In the genomic region with DNA sequence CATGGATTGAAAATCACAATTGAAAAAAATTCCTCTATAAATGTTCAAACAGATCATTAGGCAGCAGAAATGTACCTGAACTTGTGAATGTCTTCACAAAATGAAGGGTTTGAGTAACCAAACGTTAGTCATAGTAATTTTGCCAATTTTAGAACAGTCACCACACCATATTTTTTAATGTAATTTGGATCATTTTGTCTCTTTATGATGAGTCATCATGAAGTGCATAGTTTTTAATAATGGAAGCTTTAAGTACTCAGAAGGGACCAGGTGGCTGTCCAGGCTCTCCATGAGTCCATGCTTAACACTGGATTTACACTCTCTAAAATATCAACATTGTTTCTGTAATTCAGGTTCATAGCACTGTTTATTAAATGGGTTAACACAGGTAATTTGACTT, we compare ENCODE assay signal across 26 cellular contexts.
DNase-seq lines count a peak whose midpoint lies in the region; ATAC-seq, FAIRE-seq and TF ChIP-seq lines count a peak whose summit lies in the region.
"Had no signal": no experiment of that assay in that cellular context is flagged by ENCODE, and none has a peak within 500 bp of the region (broad histone marks: within the 10 kb centered on the region; RNA-seq: fewer than 3 reads in every experiment).

No MANE protein-coding gene starts in this region.

- no peaks in the 10 kb centered on the region for H4K20me1 ChIP-seq in GM23248 (ENCODE audit: insufficient read depth)
- H4K20me1 ChIP-seq in K562 (replicated peaks; ENCODE audit: control insufficient read depth, insufficient read depth, low read length): no peaks in the 10 kb centered on the region
- no peaks in the 10 kb centered on the region for H4K20me1 ChIP-seq in osteoblast (ENCODE audit: insufficient read depth, low read length)

- no peak for TF ChIP-seq CTCF in K562 (IDR thresholded peaks at IDR 0.05 in 2 of 3, conservative IDR thresholded peaks at IDR 0.05 in 1 of 3; ENCODE audit: insufficient read depth in 2 of 3, low read depth in 1 of 3, low read length in 3 of 3)
- no peak for TF ChIP-seq CTCF in osteoblast (IDR thresholded peaks at IDR 0.05; ENCODE audit: extremely low read depth, low read depth, low read length)
- TF ChIP-seq CTCF in GM10266 (IDR thresholded peaks at IDR 0.05; ENCODE audit: control insufficient read depth, insufficient read depth, low read depth, missing control alignments): no peak
- TF ChIP-seq CTCF in Caco-2 (IDR thresholded peaks at IDR 0.05; ENCODE audit: insufficient read depth in 1 of 2, low read depth in 1 of 2, low read length in 1 of 2, severe bottlenecking in 1 of 2, unreplicated experiment in 1 of 2): no peak
- no peak for TF ChIP-seq CTCF in GM13977 (IDR thresholded peaks at IDR 0.05; ENCODE audit: extremely low read depth, insufficient read depth, missing control alignments)

- POLR2A ChIA-PET in K562 (lab: Yijun Ruan, JAX) (interaction anchor here (0.5 kb wide), 1 partner anchor 9 kb away, joined by 3 read pairs; no protein-coding TSS in a partner anchor), Caco-2 (lab: Charles Lee) (no interaction called here)

- no peaks in the 10 kb centered on the region for H3K9me3 Mint-ChIP-seq in Caco-2 (ENCODE audit: unreplicated experiment)
- H3K9me3 Mint-ChIP-seq: activated naive CD8-positive, alpha-beta T cell treated with anti-CD3 and anti-CD28 coated beads, Interleukin-2, amount 50 U/mL, for 24 hours; effector memory CD8-positive, alpha-beta T cell; stimulated activated memory B cell treated with anti-CD40 and anti-IgM and Interleukin-4, amounts not matched to agents 10 μg/mL and 1 μg/mL and 100 μg/mL, for 72 hours had no signal

- no peak overlapping the region; the same call in 1 of the 2 replicates for H2AFZ ChIP-seq in GM23248
- H2AFZ ChIP-seq in K562 (ENCODE audit: low read depth, low read length): no peak overlapping the region
- H2AFZ ChIP-seq in osteoblast (ENCODE audit: low read length): no peak overlapping the region

- H3K4me3 ChIP-seq in GM23248 (no peak overlapping the region), K562 (no peak overlapping the region), osteoblast (ENCODE audit: insufficient read depth, low read length) (no peak overlapping the region), Caco-2 (ENCODE audit: low read depth, low read length) (no peak overlapping the region)
- H3K4me3 ChIP-seq: HAP-1, skin epidermis had no signal

- H3K79me2 ChIP-seq in GM23248 (ENCODE audit: insufficient read depth): no peaks in the 10 kb centered on the region
- H3K79me2 ChIP-seq in K562 (ENCODE audit: control insufficient read depth, insufficient read depth, low read length): no peaks in the 10 kb centered on the region
- no peaks in the 10 kb centered on the region for H3K79me2 ChIP-seq in osteoblast (ENCODE audit: insufficient read depth, low read length)

- FAIRE-seq in K562 (lab: Jason Lieb, UNC): no peak
- FAIRE-seq: frontal cortex had no signal

- ATAC-seq in K562: no peak
- ATAC-seq: activated CD4-positive, CD25-positive, alpha-beta regulatory T cell treated with anti-CD3 and anti-CD28 coated beads, Interleukin-2, amount 50 U/mL, for 24 hours; activated naive CD8-positive, alpha-beta T cell treated with anti-CD3 and anti-CD28 coated beads, Interleukin-2, amount 50 U/mL, for 24 hours; effector memory CD8-positive, alpha-beta T cell; Right ventricle myocardium inferior; stimulated activated memory B cell treated with anti-CD40 and anti-IgM and Interleukin-4, amounts not matched to agents 10 μg/mL and 1 μg/mL and 100 μg/mL, for 72 hours had no signal

- H3K9ac ChIP-seq in GM23248 (no peak overlapping the region), K562 (ENCODE audit: insufficient read depth in 1 of 2, low read depth in 2 of 2, low read length in 2 of 2) (no peak overlapping the region)

- H3K4me2 ChIP-seq in GM23248 (ENCODE audit: unreplicated experiment) (no peak overlapping the region), K562 (ENCODE audit: insufficient read depth, low read length) (no peak overlapping the region), osteoblast (ENCODE audit: insufficient read depth, low read length) (no peak overlapping the region)

- H3F3A ChIP-seq in GM23248 (ENCODE audit: insufficient read depth): no peaks in the 10 kb centered on the region

- H3K4me1 ChIP-seq in GM23248 (ENCODE audit: insufficient read depth) (peaks cover 6% of the 10 kb centered on the region), K562 (replicated peaks in 1 of 2; ENCODE audit: control insufficient read depth in 2 of 2, insufficient read depth in 2 of 2, low read length in 2 of 2) (no peaks in the 10 kb centered on the region), osteoblast (ENCODE audit: insufficient read depth, low read length) (peaks cover 3% of the 10 kb centered on the region), Caco-2 (no peaks in the 10 kb centered on the region)
- H3K4me1 ChIP-seq: HAP-1 had no signal

- H3K4me3 Mint-ChIP-seq in Caco-2 (ENCODE audit: unreplicated experiment): no peak overlapping the region
- H3K4me3 Mint-ChIP-seq: activated naive CD8-positive, alpha-beta T cell treated with anti-CD3 and anti-CD28 coated beads, Interleukin-2, amount 50 U/mL, for 24 hours; effector memory CD8-positive, alpha-beta T cell; nephron; stimulated activated memory B cell treated with anti-CD40 and anti-IgM and Interleukin-4, amounts not matched to agents 10 μg/mL and 1 μg/mL and 100 μg/mL, for 72 hours had no signal

- H3K9me3 ChIP-seq in GM23248 (ENCODE audit: low read depth) (no peaks in the 10 kb centered on the region), K562 (replicated peaks; ENCODE audit: control insufficient read depth, insufficient read depth, low read depth, low read length) (no peaks in the 10 kb centered on the region), osteoblast (ENCODE audit: low read depth, low read length) (no peaks in the 10 kb centered on the region), Caco-2 (no peaks in the 10 kb centered on the region)
- H3K9me3 ChIP-seq: HAP-1 had no signal

- no peaks in the 10 kb centered on the region for H3K9me1 ChIP-seq in K562 (ENCODE audit: control insufficient read depth, insufficient read depth, low read length)

- H3K36me3 Mint-ChIP-seq in Caco-2 (ENCODE audit: insufficient read depth, unreplicated experiment): no peaks in the 10 kb centered on the region
- H3K36me3 Mint-ChIP-seq: stimulated activated memory B cell treated with anti-CD40 and anti-IgM and Interleukin-4, amounts not matched to agents 10 μg/mL and 1 μg/mL and 100 μg/mL, for 72 hours had no signal

- H3K36me3 ChIP-seq in GM23248 (ENCODE audit: low read depth) (no peaks in the 10 kb centered on the region), K562 (ENCODE audit: control insufficient read depth, insufficient read depth, low read length) (no peaks in the 10 kb centered on the region), osteoblast (ENCODE audit: insufficient read depth, low read length) (no peaks in the 10 kb centered on the region), Caco-2 (ENCODE audit: control insufficient read depth, insufficient read depth, low read length) (no peaks in the 10 kb centered on the region)
- H3K36me3 ChIP-seq: HAP-1 had no signal

- TF ChIP-seq RAD21 in K562 (CRISPR knock-in tag; conservative IDR thresholded peaks at IDR 0.05 in 1 of 2, IDR thresholded peaks at IDR 0.05 in 1 of 2): no peak

- no TSS peak for BruUV-seq in K562 (replicated peaks; lab: Mats Ljungman, UMichigan)
- BruUV-seq in Caco-2 (replicated peaks; lab: Mats Ljungman, UMichigan): no TSS peak

- intact Hi-C loops in K562 (cut with micrococcal nuclease) (no loop called here), Caco-2 (cut with micrococcal nuclease; ENCODE audit: unreplicated experiment) (no loop called here)

- H3K4me1 Mint-ChIP-seq in Caco-2 (ENCODE audit: low read depth, unreplicated experiment): no peaks in the 10 kb centered on the region
- H3K4me1 Mint-ChIP-seq: activated naive CD8-positive, alpha-beta T cell treated with anti-CD3 and anti-CD28 coated beads, Interleukin-2, amount 50 U/mL, for 24 hours; nephron; stimulated activated memory B cell treated with anti-CD40 and anti-IgM and Interleukin-4, amounts not matched to agents 10 μg/mL and 1 μg/mL and 100 μg/mL, for 72 hours had no signal

- no peaks in the 10 kb centered on the region for H3K27me3 Mint-ChIP-seq in Caco-2 (ENCODE audit: insufficient read depth, unreplicated experiment)
- H3K27me3 Mint-ChIP-seq: activated naive CD8-positive, alpha-beta T cell treated with anti-CD3 and anti-CD28 coated beads, Interleukin-2, amount 50 U/mL, for 24 hours; effector memory CD8-positive, alpha-beta T cell; stimulated activated memory B cell treated with anti-CD40 and anti-IgM and Interleukin-4, amounts not matched to agents 10 μg/mL and 1 μg/mL and 100 μg/mL, for 72 hours had no signal

- no peak for TF ChIP-seq POLR2A in K562 (conservative IDR thresholded peaks at IDR 0.05)

- in situ Hi-C loops in GM23248 (cut with MboI) (no loop called here), K562 (cut with MboI) (no loop called here), GM13977 (cut with MboI; ENCODE audit: low pct_unique_long_range_greater_than_20kb, low sequenced_read_pairs, unreplicated experiment) (no loop called here)

- no peaks in the 10 kb centered on the region; the same call in 1 of the 2 replicates for H3K9me2 ChIP-seq in GM23248 (ENCODE audit: insufficient read depth)

- no peak overlapping the region for H3K27ac ChIP-seq in GM23248
- H3K27ac ChIP-seq in K562 (ENCODE audit: extremely low read depth, low read depth, low read length): peak overlapping the region; percentile 19; the same call in 1 of the 3 replicates
- no peak overlapping the region for H3K27ac ChIP-seq in osteoblast (ENCODE audit: low read depth, low read length)
- H3K27ac ChIP-seq: skin epidermis had no signal

- H3K27me3 ChIP-seq in GM23248 (replicated peaks; ENCODE audit: insufficient read depth) (no peaks in the 10 kb centered on the region), K562 (ENCODE audit: control insufficient read depth in 2 of 2, insufficient read depth in 2 of 2, low read length in 2 of 2) (no peaks in the 10 kb centered on the region), osteoblast (ENCODE audit: insufficient read depth, low read length) (no peaks in the 10 kb centered on the region), Caco-2 (replicated peaks; ENCODE audit: control insufficient read depth, insufficient read depth, low read length) (no peaks in the 10 kb centered on the region)

- WGBS in GM23248 (ENCODE audit: low coverage in 1 of 2, low lambda C conversion rate in 2 of 2, missing lambda C conversion rate in 2 of 2), 2 experiments: 2 to 7% methylated on average over 1 of the region's 1 CpG
- 0% methylated on average over 1 of the region's 1 CpG for WGBS in K562 (ENCODE audit: insufficient coverage, low coverage, missing lambda C conversion rate)

- TF ChIP-seq EP300 in K562 (IDR thresholded peaks at IDR 0.05; ENCODE audit: low read length): no peak

- CTCF ChIA-PET in K562 (lab: Yijun Ruan, JAX; ENCODE audit: low intra/inter-chr PET ratio) (no interaction called here), Caco-2 (lab: Charles Lee) (no interaction called here)

- no peak overlapping the region for H3K27ac Mint-ChIP-seq in Caco-2 (ENCODE audit: unreplicated experiment)
- H3K27ac Mint-ChIP-seq: activated naive CD8-positive, alpha-beta T cell treated with anti-CD3 and anti-CD28 coated beads, Interleukin-2, amount 50 U/mL, for 24 hours; effector memory CD8-positive, alpha-beta T cell; nephron; stimulated activated memory B cell treated with anti-CD40 and anti-IgM and Interleukin-4, amounts not matched to agents 10 μg/mL and 1 μg/mL and 100 μg/mL, for 72 hours had no signal

- peak; percentile 15 for DNase-seq in GM23248
- DNase-seq in NCI-H69 (lab: John Stamatoyannopoulos, UW): peak; percentile 69
- no peak for DNase-seq in K562 (ENCODE audit: extremely low read depth in 1 of 4, low spot score in 3 of 4)
- DNase-seq in osteoblast (ENCODE audit: insufficient read length, low spot score, missing footprints): peak; percentile 21
- DNase-seq in GM10266 (ENCODE audit: extremely low spot score): no peak
- no peak for DNase-seq in Caco-2
- no peak for DNase-seq in GM13977 (ENCODE audit: low spot score)
- DNase-seq: activated CD4-positive, alpha-beta T cell treated with anti-CD3 and anti-CD28 coated beads, Interleukin-2, amount 50 U/mL, for 48 hours; activated naive CD8-positive, alpha-beta T cell treated with anti-CD3 and anti-CD28 coated beads, Interleukin-2, amount 50 U/mL, for 24 hours; activated T-cell treated with anti-CD3 and anti-CD28 coated beads, Interleukin-2, amount 50 U/mL, for 48 hours; C1 segment of cervical spinal cord; DMS79 treated with DMSO at 0.1 percent for 48 hours; effector memory CD8-positive, alpha-beta T cell; erythroblast; GF-D8; NCI-H1092; NCI-H1694; T-helper 2 cell; trophoblast cell had no signal

Comparison
In these comparisons a context has a peak if more than half of its experiments do, and no peak if none do; other contexts are left out.
1. DNase-seq: peak in GM23248 (single experiment), NCI-H69 (single experiment) and osteoblast (single experiment); none in K562 (0 of 4), GM10266 (single experiment), Caco-2 (0 of 2) and GM13977 (single experiment).